ENCODE assay signal across 22 cellular contexts in the genomic region with DNA sequence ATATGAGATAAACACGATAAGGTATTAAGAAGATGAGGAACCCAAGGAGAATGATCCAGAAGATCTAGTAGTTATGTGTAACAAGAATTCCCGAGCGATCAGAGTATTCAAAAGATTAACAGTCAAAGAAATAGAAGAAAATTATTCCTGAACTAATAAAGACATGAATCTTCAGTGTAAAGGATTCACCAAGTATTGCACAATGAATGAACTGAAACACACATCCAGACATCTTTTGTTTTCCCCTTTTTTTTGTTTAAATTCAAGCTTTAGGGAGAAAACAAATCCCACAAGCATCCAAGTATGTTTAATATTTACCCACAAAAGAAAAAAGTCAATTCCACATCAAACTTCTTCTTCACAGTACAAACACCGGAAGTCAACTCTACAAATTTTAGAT. TPM values are rescaled to one million over a fixed set of nuclear protein-coding genes. Genes with fewer than 3 reads are reported as not detected.
DNase-seq lines count a peak whose midpoint lies in the region; ATAC-seq, FAIRE-seq and TF ChIP-seq lines count a peak whose summit lies in the region.
"Had no signal": no experiment of that assay in that cellular context is flagged by ENCODE, and none has a peak within 500 bp of the region (broad histone marks: within the 10 kb centered on the region; RNA-seq: fewer than 3 reads in every experiment).

No MANE protein-coding gene starts in this region.

- CTCF ChIA-PET in HepG2 (lab: Yijun Ruan, JAX; ENCODE audit: low intra/inter-chr PET ratio, low total read pairs), result no interaction called here

- H3K27ac ChIP-seq in HepG2 (ENCODE audit: extremely low read length, insufficient read depth, low read length), result no peak overlapping the region
- no peak overlapping the region for H3K27ac ChIP-seq in right lobe of liver
- H3K27ac ChIP-seq in Karpas-422 (ENCODE audit: low read length), result no peak overlapping the region
- H3K27ac ChIP-seq in mesendoderm (ENCODE audit: low read depth, low read length), result no peak overlapping the region
- H3K27ac ChIP-seq in endodermal cell (ENCODE audit: low read depth, low read length), result no peak overlapping the region
- H3K27ac ChIP-seq: GM23248 had no signal

- H4K8ac ChIP-seq in mesendoderm (ENCODE audit: low read depth, low read length), result no peak overlapping the region

- TF ChIP-seq EP300 in HepG2 (IDR thresholded peaks at IDR 0.05; ENCODE audit: low read depth in 2 of 2, low read length in 2 of 2), result no peak
- TF ChIP-seq EP300 in HepG2 (CRISPR knock-in tag; IDR thresholded peaks at IDR 0.05; ENCODE audit: borderline replicate concordance), result no peak

- no peak overlapping the region for H3K4me2 ChIP-seq in HepG2 (ENCODE audit: low read depth, low read length)
- no peak overlapping the region for H3K4me2 ChIP-seq in Karpas-422 (ENCODE audit: low read depth, low read length, poor library complexity, severe bottlenecking)
- H3K4me2 ChIP-seq in mesendoderm (ENCODE audit: low read length), result no peak overlapping the region

- H3K56ac ChIP-seq in mesendoderm (ENCODE audit: low read length), result no peak overlapping the region

- POLR2A ChIA-PET in HepG2 (lab: Yijun Ruan, JAX), result no interaction called here

- H4K5ac ChIP-seq in mesendoderm (ENCODE audit: low read length), result no peak overlapping the region

- ATAC-seq in HepG2 (no peak), right lobe of liver (no peak)
- ATAC-seq: HCT116 had no signal

- H2AFZ ChIP-seq in HepG2 (ENCODE audit: low read length), result no peak overlapping the region
- H2AFZ ChIP-seq in Karpas-422 (ENCODE audit: low read length), result no peak overlapping the region
- H2AFZ ChIP-seq: GM23248 had no signal

- H2BK120ac ChIP-seq in mesendoderm (ENCODE audit: low read depth, low read length), result no peak overlapping the region

- H3K36me3 ChIP-seq in HepG2 (replicated peaks in 1 of 2; ENCODE audit: control insufficient read depth in 1 of 2, insufficient read depth in 2 of 2, low read length in 2 of 2), result no peaks in the 10 kb centered on the region
- H3K36me3 ChIP-seq in right lobe of liver, result no peaks in the 10 kb centered on the region
- no peaks in the 10 kb centered on the region for H3K36me3 ChIP-seq in Karpas-422 (ENCODE audit: insufficient read depth, low read length)
- H3K36me3 ChIP-seq in mesendoderm (ENCODE audit: control insufficient read depth, insufficient read depth, low read length), result no peaks in the 10 kb centered on the region
- no peaks in the 10 kb centered on the region for H3K36me3 ChIP-seq in endodermal cell (ENCODE audit: control insufficient read depth, insufficient read depth, low read length)

- H3K23ac ChIP-seq in mesendoderm (ENCODE audit: low read length), result no peak overlapping the region

- no peaks in the 10 kb centered on the region for H3K9me2 ChIP-seq in Karpas-422 (replicated peaks; ENCODE audit: insufficient read depth, low read length)

- DNase-seq in HepG2 (ENCODE audit: low spot score) (no peak), right lobe of liver (no peak), Karpas-422 (peak; percentile 33), mesendoderm (no peak), endodermal cell (no peak), GM12891 (ENCODE audit: insufficient read length, low spot score) (no peak), NCI-H526 (lab: John Stamatoyannopoulos, UW) (no peak)
- DNase-seq: 8988T; C1 segment of cervical spinal cord; Calu3; CD4-positive, alpha-beta memory T cell; COR-L47; DMS53; DMS79 treated with DMSO at 0.1 percent for 48 hours; GF-D8; GM23248; H9 had no signal

- H3K4ac ChIP-seq in mesendoderm (ENCODE audit: low read depth, low read length), result no peak overlapping the region

- H3K9me3 Mint-ChIP-seq in endodermal cell, result peaks cover 12% of the 10 kb centered on the region

- no peak overlapping the region for H3K4me3 Mint-ChIP-seq in endodermal cell
- H3K4me3 Mint-ChIP-seq: CD4-positive, alpha-beta memory T cell; H9 had no signal

- H3K27me3 ChIP-seq in HepG2 (ENCODE audit: control insufficient read depth in 1 of 2, insufficient read depth in 2 of 2, low read length in 2 of 2), result no peaks in the 10 kb centered on the region
- no peaks in the 10 kb centered on the region for H3K27me3 ChIP-seq in right lobe of liver
- no peaks in the 10 kb centered on the region for H3K27me3 ChIP-seq in Karpas-422 (ENCODE audit: low read length)
- H3K27me3 ChIP-seq in mesendoderm (ENCODE audit: insufficient read depth, low read length, poor library complexity), result no peaks in the 10 kb centered on the region
- H3K27me3 ChIP-seq in endodermal cell (ENCODE audit: control insufficient read depth, insufficient read depth, low read length, poor library complexity, severe bottlenecking), result no peaks in the 10 kb centered on the region

- H3K36me3 Mint-ChIP-seq in endodermal cell (ENCODE audit: low read depth), result no peaks in the 10 kb centered on the region
- H3K36me3 Mint-ChIP-seq: CD4-positive, alpha-beta memory T cell had no signal

- H2BK15ac ChIP-seq in mesendoderm (replicated peaks; ENCODE audit: low read depth), result peak overlapping the region; percentile 57

- H3K4me1 Mint-ChIP-seq in endodermal cell, result peaks cover 20% of the 10 kb centered on the region
- H3K4me1 Mint-ChIP-seq: CD4-positive, alpha-beta memory T cell had no signal

- H3K27me3 Mint-ChIP-seq in endodermal cell (ENCODE audit: insufficient read depth), result no peaks in the 10 kb centered on the region

- H3K4me1 ChIP-seq in HepG2 (ENCODE audit: insufficient read depth, low read length) (0 out of 2 replicates have a peak, but pooled peaks cover 4% of the 10 kb centered on the region), right lobe of liver (no peaks in the 10 kb centered on the region), Karpas-422 (ENCODE audit: low read length) (no peaks in the 10 kb centered on the region; the same call in 1 of the 2 replicates), mesendoderm (ENCODE audit: control insufficient read depth, low read depth, low read length) (peaks cover 4% of the 10 kb centered on the region), endodermal cell (ENCODE audit: control insufficient read depth, insufficient read depth, low read length) (peaks cover 8% of the 10 kb centered on the region)

- intact Hi-C loops in HepG2 (cut with micrococcal nuclease; ENCODE audit: unreplicated experiment) (no loop called here), right lobe of liver (cut with DNase I) (no loop called here)

- TF ChIP-seq CTCF in HepG2 (CRISPR knock-in tag; IDR thresholded peaks at IDR 0.05), result no peak
- TF ChIP-seq CTCF in right lobe of liver (IDR thresholded peaks at IDR 0.05), result no peak
- TF ChIP-seq CTCF in endodermal cell (conservative IDR thresholded peaks at IDR 0.05), result no peak

- no TSS peak for BruUV-seq in HepG2 (replicated peaks; lab: Mats Ljungman, UMichigan)

- H3K4me3 ChIP-seq in HepG2 (replicated peaks in 1 of 3; ENCODE audit: insufficient read depth in 1 of 3, low read depth in 2 of 3, low read length in 3 of 3) (no peak overlapping the region), right lobe of liver (no peak overlapping the region), Karpas-422 (ENCODE audit: low read length) (no peak overlapping the region), mesendoderm (ENCODE audit: low read length) (no peak overlapping the region), endodermal cell (ENCODE audit: low read length) (no peak overlapping the region)
- H3K4me3 ChIP-seq: GM23248 had no signal

- 13% methylated on average over 4 of the region's 4 CpGs for WGBS in HepG2 (ENCODE audit: low lambda C conversion rate)
- 42% methylated on average over 4 of the region's 4 CpGs for WGBS in right lobe of liver (ENCODE audit: insufficient coverage, low coverage, low lambda C conversion rate, missing lambda C conversion rate)
- no CpG with 5 or more reads among the region's 4 CpGs for WGBS in mesendoderm (ENCODE audit: extremely low coverage, insufficient coverage, low lambda C conversion rate)
- 67 to 74% methylated on average over 2 to 4 of the region's 4 CpGs for WGBS in endodermal cell (ENCODE audit: insufficient coverage in 1 of 2, insufficient read length in 1 of 2), 2 experiments

- H3K9me3 ChIP-seq in HepG2 (ENCODE audit: low read length) (no peaks in the 10 kb centered on the region), right lobe of liver (no peaks in the 10 kb centered on the region), Karpas-422 (ENCODE audit: low read length) (no peaks in the 10 kb centered on the region), endodermal cell (ENCODE audit: control insufficient read depth, low read length) (peaks cover 18% of the 10 kb centered on the region)

- H2AK5ac ChIP-seq in mesendoderm (ENCODE audit: low read length), result no peak overlapping the region

- TF ChIP-seq POLR2A in HepG2 (IDR thresholded peaks at IDR 0.05; ENCODE audit: insufficient read depth in 1 of 2, low read depth in 2 of 2, low read length in 2 of 2), result no peak
- no peak for TF ChIP-seq POLR2A in right lobe of liver (IDR thresholded peaks at IDR 0.05)
- TF ChIP-seq POLR2A in GM12891 (IDR thresholded peaks at IDR 0.05; ENCODE audit: low read depth, low read length), result no peak

- no peaks in the 10 kb centered on the region for H4K20me1 ChIP-seq in HepG2 (ENCODE audit: insufficient read depth, low read length)
- no peaks in the 10 kb centered on the region for H4K20me1 ChIP-seq in Karpas-422 (ENCODE audit: insufficient read depth, low read depth, low read length)

- in situ Hi-C loops in HepG2 (cut with HindIII; ENCODE audit: extremely low pct_ligation_motif_present, low pct_unique_long_range_greater_than_20kb), result no loop called here

- FAIRE-seq in HepG2 (lab: Jason Lieb, UNC), result no peak
- FAIRE-seq in GM12891 (lab: Jason Lieb, UNC), result no peak
- FAIRE-seq: GM12892, H1 had no signal

- H2BK5ac ChIP-seq in mesendoderm (ENCODE audit: low read length), result no peak overlapping the region

- H3K79me1 ChIP-seq in mesendoderm (ENCODE audit: low read length), result no peaks in the 10 kb centered on the region

- H3K9ac ChIP-seq in HepG2 (ENCODE audit: insufficient read depth, low read depth, low read length), result no peak overlapping the region
- no peak overlapping the region for H3K9ac ChIP-seq in Karpas-422 (ENCODE audit: low read length)
- H3K9ac ChIP-seq in mesendoderm (ENCODE audit: low read length), result no peak overlapping the region
- no peak overlapping the region for H3K9ac ChIP-seq in endodermal cell (ENCODE audit: extremely low read depth, low read length, poor library complexity, severe bottlenecking)
- H3K9ac ChIP-seq: GM23248 had no signal

- H3K79me2 ChIP-seq in HepG2 (ENCODE audit: insufficient read depth, low read length) (no peaks in the 10 kb centered on the region), Karpas-422 (ENCODE audit: low read length) (no peaks in the 10 kb centered on the region), mesendoderm (ENCODE audit: control insufficient read depth, insufficient read depth, low read length) (no peaks in the 10 kb centered on the region)

- no peak for TF ChIP-seq RAD21 in HepG2 (CRISPR knock-in tag; IDR thresholded peaks at IDR 0.05)

- no peak overlapping the region for H3K18ac ChIP-seq in mesendoderm (ENCODE audit: low read length)

- no peak overlapping the region for H3K27ac Mint-ChIP-seq in endodermal cell
- H3K27ac Mint-ChIP-seq: CD4-positive, alpha-beta memory T cell; H9 had no signal

RNA-seq across cellular contexts. Expression of a gene that starts 23.7 kb away (rescaled TPM):
- total RNA-seq in HepG2 (2016; rRNA removed; fragmentation: Illumina TruSeq; extraction: Trizol), result not detected in 2 replicates
- not detected in 2 replicates for total RNA-seq in HepG2 (2016; cell fraction: cytosol; rRNA removed; fragmentation: Illumina TruSeq; extraction: Trizol; ENCODE audit: low read depth)
- total RNA-seq in HepG2 (2016; cell fraction: insoluble cytoplasmic fraction; rRNA removed; fragmentation: Illumina TruSeq; extraction: Trizol), result not detected in 2 replicates
- total RNA-seq in HepG2 (2016; cell fraction: membrane; rRNA removed; fragmentation: Illumina TruSeq; extraction: Trizol), result not detected in 2 replicates
- total RNA-seq in HepG2 (2016; cell fraction: nucleus; rRNA removed; fragmentation: Illumina TruSeq; extraction: Trizol), result not detected in 2 replicates
- not detected in 2 replicates for polyA plus RNA-seq in HepG2 (2011; rRNA removed)
- not detected in 2 replicates for polyA plus RNA-seq in HepG2 (2011; cell fraction: cytosol; rRNA removed)
- not detected in 2 replicates for polyA plus RNA-seq in HepG2 (2011; cell fraction: nucleus; rRNA removed)
- not detected in 2 replicates for polyA plus RNA-seq in HepG2 (2012)
- polyA plus RNA-seq in HepG2 (2016; cell fraction: cytosol; fragmentation: Illumina TruSeq; extraction: Trizol; ENCODE audit: low read depth), result not detected in 2 replicates
- polyA plus RNA-seq in HepG2 (2016; cell fraction: insoluble cytoplasmic fraction; fragmentation: Illumina TruSeq; extraction: Trizol; ENCODE audit: low read depth), result not detected in 2 replicates
- polyA plus RNA-seq in HepG2 (2016; cell fraction: membrane; fragmentation: Illumina TruSeq; extraction: Trizol; ENCODE audit: low read depth), result not detected in 2 replicates
- not detected in 2 replicates for polyA plus RNA-seq in HepG2 (2016; cell fraction: nucleus; fragmentation: Illumina TruSeq; extraction: Trizol; ENCODE audit: insufficient read depth, low read depth)
- not detected in 2 replicates for polyA minus RNA-seq in HepG2 (2011; rRNA and poly(A)+ RNA removed; ENCODE audit: low replicate concordance)
- not detected in 2 replicates for polyA minus RNA-seq in HepG2 (2011; cell fraction: cytosol; rRNA and poly(A)+ RNA removed)
- not detected in 2 replicates for polyA minus RNA-seq in HepG2 (2011; cell fraction: nucleus; rRNA and poly(A)+ RNA removed)
- total RNA-seq in right lobe of liver, result 1 to 10 TPM in 1 of 6 experiments, under 1 TPM in 5; 0.07 to 2.4 (median 0.11) TPM
- total RNA-seq in Karpas-422 (2014; rRNA removed; shearing (Covaris generic); ENCODE audit: low replicate concordance), result not detected in 2 replicates
- polyA plus RNA-seq in mesendoderm (2013, experiment 1 of 2), result 1.9 TPM
- 1.8 TPM for polyA plus RNA-seq in mesendoderm (2013, experiment 2 of 2)
- 10 to 100 TPM in 1 of 2 donors, 1 to 10 TPM in 1; 7.5 to 11.8 TPM for total RNA-seq in endodermal cell
- polyA plus RNA-seq in endodermal cell (2013, experiment 1 of 2), result 1.7 TPM
- polyA plus RNA-seq in endodermal cell (2013, experiment 2 of 2), result 2.6 TPM
- 0.03 TPM for polyA plus RNA-seq in GM12891 (2012; ENCODE audit: low read depth, missing spikeins)
- total RNA-seq: A673; Calu3; CD4-positive, alpha-beta memory T cell; G401 had no signal
- polyA plus RNA-seq: CD4-positive, alpha-beta memory T cell had no signal
